In the genomic region with DNA sequence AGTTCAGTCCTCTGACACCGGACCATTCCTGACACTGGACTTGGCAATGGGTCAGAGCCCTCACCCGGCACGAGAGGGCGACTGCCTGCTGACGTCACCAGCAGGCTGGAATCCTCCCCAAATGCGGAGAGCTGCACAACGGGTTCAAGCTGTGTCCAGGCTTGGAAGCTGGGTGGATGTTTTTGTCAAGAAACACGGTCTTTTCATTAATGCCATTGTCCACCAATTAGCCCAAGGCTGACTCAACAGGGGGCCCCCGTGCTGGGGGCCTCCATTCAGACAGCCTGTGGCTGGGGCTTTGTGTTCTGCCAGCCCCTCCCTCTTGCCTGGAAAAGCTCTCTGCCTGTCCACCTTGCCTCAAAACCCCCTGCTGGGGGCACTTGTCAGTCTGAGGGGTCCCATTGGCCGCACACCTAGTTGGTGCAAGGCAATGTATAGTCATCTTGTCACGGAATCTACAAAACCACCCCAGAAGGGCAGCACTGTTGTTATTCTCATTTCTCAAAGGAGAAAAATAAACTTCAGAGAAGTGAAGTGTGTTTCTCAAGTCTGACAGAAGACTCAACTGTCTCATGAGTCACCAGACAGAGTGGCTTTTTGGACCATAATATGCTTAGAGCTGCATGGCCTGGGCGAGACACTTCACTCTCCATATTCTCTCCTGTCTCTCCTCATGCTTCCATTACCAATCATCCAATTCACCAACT, we compare ENCODE assay signal across 25 cellular contexts. TPM values are rescaled to one million over a fixed set of nuclear protein-coding genes. Genes with fewer than 3 reads are reported as not detected.
DNase-seq lines count a peak whose midpoint lies in the region; ATAC-seq, FAIRE-seq and TF ChIP-seq lines count a peak whose summit lies in the region.
"Had no signal": no experiment of that assay in that cellular context is flagged by ENCODE, and none has a peak within 500 bp of the region (broad histone marks: within the 10 kb centered on the region; RNA-seq: fewer than 3 reads in every experiment).

No MANE protein-coding gene starts in this region.

- peak overlapping the region; percentile 53; the same call in 1 of the 2 replicates for H3K27ac ChIP-seq in HUES64 (ENCODE audit: low read depth, low read length)
- H3K27ac ChIP-seq: skin epidermis, transverse colon had no signal

- peaks cover 39% of the 10 kb centered on the region for H3K27me3 ChIP-seq in HUES64 (ENCODE audit: insufficient read depth, low read length)
- H3K27me3 ChIP-seq: gastrocnemius medialis had no signal

- FAIRE-seq in D721Med (lab: Jason Lieb, UNC): no peak
- FAIRE-seq: GM12878 had no signal

- H3K36me3 ChIP-seq in HUES64 (ENCODE audit: insufficient read depth, low read length): no peaks in the 10 kb centered on the region
- H3K36me3 ChIP-seq: gastrocnemius medialis, HAP-1, transverse colon had no signal

- peak; percentile 46 for DNase-seq in AG08395 (ENCODE audit: low spot score)
- DNase-seq in chondrocyte (ENCODE audit: low spot score): no peak
- DNase-seq in lung microvascular endothelial cell (ENCODE audit: low read depth in 2 of 2): peak; percentile 34 to 57
- no peak for DNase-seq in activated T-cell treated with anti-CD3 and anti-CD28 coated beads for 4 hours
- DNase-seq in D721Med (ENCODE audit: insufficient read length, low spot score): no peak
- DNase-seq: activated CD4-positive, alpha-beta T cell treated with anti-CD3 and anti-CD28 coated beads, Interleukin-2, amount 50 U/mL, for 1 hour; activated T-cell treated with anti-CD3 and anti-CD28 coated beads, Interleukin-2, amount 50 U/mL, for 24 hours; CD4-positive, alpha-beta memory T cell; effector memory CD8-positive, alpha-beta T cell; gastrocnemius medialis; KBM-7; NCI-H1436; NCI-H226; T-helper 9 cell; transverse colon had no signal

- peaks cover 14% of the 10 kb centered on the region for H3K4me1 Mint-ChIP-seq in chondrocyte (ENCODE audit: low read depth)
- H3K4me1 Mint-ChIP-seq: CD4-positive, alpha-beta memory T cell; central memory CD8-positive, alpha-beta T cell; stimulated activated effector memory CD8-positive, alpha-beta T cell treated with anti-CD3 and anti-CD28 coated beads, Interleukin-12 subunit alpha, Interleukin-12 subunit beta, amount 100 ng/mL, for 72 hours had no signal

- H3K36me3 Mint-ChIP-seq in chondrocyte (ENCODE audit: low read depth): no peaks in the 10 kb centered on the region
- H3K36me3 Mint-ChIP-seq: CD4-positive, alpha-beta memory T cell; memory B cell; stimulated activated effector memory CD8-positive, alpha-beta T cell treated with anti-CD3 and anti-CD28 coated beads, Interleukin-12 subunit alpha, Interleukin-12 subunit beta, amount 100 ng/mL, for 72 hours had no signal

- 11% methylated on average over 12 of the region's 12 CpGs for WGBS in HUES64

- no peak overlapping the region for H3K9ac ChIP-seq in HUES64 (ENCODE audit: low read depth, low read length)

- H3K27me3 Mint-ChIP-seq in chondrocyte (ENCODE audit: low read depth): peaks cover 6% of the 10 kb centered on the region
- H3K27me3 Mint-ChIP-seq: central memory CD8-positive, alpha-beta T cell had no signal

- H3K9me3 ChIP-seq in HUES64 (ENCODE audit: insufficient read depth, low read depth, low read length): no peaks in the 10 kb centered on the region
- H3K9me3 ChIP-seq: gastrocnemius medialis, HAP-1, transverse colon had no signal

- ATAC-seq in HG02588 (IDR thresholded peaks at IDR 0.05; ENCODE audit: unreplicated experiment): no peak
- no peak for ATAC-seq in HG03135 (IDR thresholded peaks at IDR 0.05; ENCODE audit: unreplicated experiment)
- ATAC-seq: effector memory CD8-positive, alpha-beta T cell; gastrocnemius medialis; GM12878; stimulated activated effector memory CD8-positive, alpha-beta T cell treated with anti-CD3 and anti-CD28 coated beads, Interleukin-12 subunit alpha, Interleukin-12 subunit beta, amount 100 ng/mL, for 72 hours had no signal

- H3K4me3 ChIP-seq in HUES64 (ENCODE audit: low read length): no peak overlapping the region
- H3K4me3 ChIP-seq: gastrocnemius medialis, GM12878, HAP-1, skin epidermis, transverse colon had no signal

- TF ChIP-seq CTCF in chondrocyte (IDR thresholded peaks at IDR 0.05) (peak; percentile 14), D721Med (IDR thresholded peaks at IDR 0.05; ENCODE audit: insufficient read depth, missing control alignments) (no peak)

- no peak overlapping the region for H3K4me3 Mint-ChIP-seq in chondrocyte (ENCODE audit: unreplicated experiment)
- H3K4me3 Mint-ChIP-seq: activated T-cell treated with anti-CD3 and anti-CD28 coated beads, Interleukin-2, amount 50 U/mL, for 24 hours; CD4-positive, alpha-beta memory T cell; central memory CD8-positive, alpha-beta T cell; effector memory CD8-positive, alpha-beta T cell; memory B cell; stimulated activated effector memory CD8-positive, alpha-beta T cell treated with anti-CD3 and anti-CD28 coated beads, Interleukin-12 subunit alpha, Interleukin-12 subunit beta, amount 100 ng/mL, for 72 hours had no signal

- H3K9me3 Mint-ChIP-seq in chondrocyte (ENCODE audit: low read depth): no peaks in the 10 kb centered on the region
- H3K9me3 Mint-ChIP-seq: activated T-cell treated with anti-CD3 and anti-CD28 coated beads, Interleukin-2, amount 50 U/mL, for 24 hours; CD4-positive, alpha-beta memory T cell; central memory CD8-positive, alpha-beta T cell; effector memory CD8-positive, alpha-beta T cell; memory B cell; stimulated activated effector memory CD8-positive, alpha-beta T cell treated with anti-CD3 and anti-CD28 coated beads, Interleukin-12 subunit alpha, Interleukin-12 subunit beta, amount 100 ng/mL, for 72 hours had no signal

- H3K27ac Mint-ChIP-seq in chondrocyte (ENCODE audit: unreplicated experiment): peak overlapping the region; percentile 22
- H3K27ac Mint-ChIP-seq: activated T-cell treated with anti-CD3 and anti-CD28 coated beads, Interleukin-2, amount 50 U/mL, for 24 hours; CD4-positive, alpha-beta memory T cell; effector memory CD8-positive, alpha-beta T cell; memory B cell; stimulated activated effector memory CD8-positive, alpha-beta T cell treated with anti-CD3 and anti-CD28 coated beads, Interleukin-12 subunit alpha, Interleukin-12 subunit beta, amount 100 ng/mL, for 72 hours had no signal

- H3K4me1 ChIP-seq in HUES64 (ENCODE audit: insufficient read depth, low read length): peaks cover 37% of the 10 kb centered on the region

RNA-seq across cellular contexts. Expression of a gene that starts 24.6 kb away (rescaled TPM):
- polyA plus RNA-seq in HUES64 (2013, experiment 1 of 2): 82.3 TPM
- 88.1 TPM for polyA plus RNA-seq in HUES64 (2013, experiment 2 of 2)
- 47.9 to 62.6 TPM (median 49.7 TPM) in 3 replicates for total RNA-seq in chondrocyte
- 34.0 and 34.5 TPM in 2 replicates for total RNA-seq in lung microvascular endothelial cell

RNA-seq across cellular contexts. Expression of a gene that starts 24.7 kb away (rescaled TPM):
- polyA plus RNA-seq in HUES64 (2013, experiment 1 of 2): not detected
- not detected for polyA plus RNA-seq in HUES64 (2013, experiment 2 of 2)
- not detected in 3 replicates for total RNA-seq in chondrocyte
- not detected in 2 replicates for total RNA-seq in lung microvascular endothelial cell
- total RNA-seq: A673; CD4-positive, alpha-beta memory T cell; gastrocnemius medialis; GM12878 had no signal
- polyA plus RNA-seq: CD4-positive, alpha-beta memory T cell; GM12878 had no signal

RNA-seq across cellular contexts. Expression of a gene that starts 41.9 kb away (rescaled TPM):
- 1.2 TPM for polyA plus RNA-seq in HUES64 (2013, experiment 1 of 2)
- polyA plus RNA-seq in HUES64 (2013, experiment 2 of 2): 0.95 TPM
- total RNA-seq in chondrocyte (7.1 to 12.8 TPM (median 9.1 TPM) in 3 replicates), lung microvascular endothelial cell (1.5 and 3.0 TPM in 2 replicates)

Comparison
In these comparisons a context has a peak if more than half of its experiments do, and no peak if none do; other contexts are left out.
1. DNase-seq: peak in AG08395 (single experiment) and lung microvascular endothelial cell (2 of 2); none in chondrocyte (single experiment), activated T-cell treated with anti-CD3 and anti-CD28 coated beads for 4 hours (single experiment) and D721Med (single experiment).